In genomic region chr3:149507491-149508324, GRCh38 we compare ENCODE assay signal across 1 cellular context.
TF ChIP-seq lines count a peak whose summit lies in the region.

No MANE protein-coding gene starts in this region.

TF ChIP-seq in WTC11, 78 proteins besides CTCF, POLR2A, EP300 and RAD21 (continued from another document):
- TF ChIP-seq, protein P1, sequence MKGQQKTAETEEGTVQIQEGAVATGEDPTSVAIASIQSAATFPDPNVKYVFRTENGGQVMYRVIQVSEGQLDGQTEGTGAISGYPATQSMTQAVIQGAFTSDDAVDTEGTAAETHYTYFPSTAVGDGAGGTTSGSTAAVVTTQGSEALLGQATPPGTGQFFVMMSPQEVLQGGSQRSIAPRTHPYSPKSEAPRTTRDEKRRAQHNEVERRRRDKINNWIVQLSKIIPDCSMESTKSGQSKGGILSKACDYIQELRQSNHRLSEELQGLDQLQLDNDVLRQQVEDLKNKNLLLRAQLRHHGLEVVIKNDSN (CRISPR knock-in tag; IDR thresholded peaks at IDR 0.05): no peak
- TF ChIP-seq ETV6 (CRISPR knock-in tag; IDR thresholded peaks at IDR 0.05) (no peak), CDX4 (CRISPR knock-in tag; IDR thresholded peaks at IDR 0.05; ENCODE audit: borderline replicate concordance) (no peak)
